1 cellular context compared by ENCODE assay signal in the genomic region with DNA sequence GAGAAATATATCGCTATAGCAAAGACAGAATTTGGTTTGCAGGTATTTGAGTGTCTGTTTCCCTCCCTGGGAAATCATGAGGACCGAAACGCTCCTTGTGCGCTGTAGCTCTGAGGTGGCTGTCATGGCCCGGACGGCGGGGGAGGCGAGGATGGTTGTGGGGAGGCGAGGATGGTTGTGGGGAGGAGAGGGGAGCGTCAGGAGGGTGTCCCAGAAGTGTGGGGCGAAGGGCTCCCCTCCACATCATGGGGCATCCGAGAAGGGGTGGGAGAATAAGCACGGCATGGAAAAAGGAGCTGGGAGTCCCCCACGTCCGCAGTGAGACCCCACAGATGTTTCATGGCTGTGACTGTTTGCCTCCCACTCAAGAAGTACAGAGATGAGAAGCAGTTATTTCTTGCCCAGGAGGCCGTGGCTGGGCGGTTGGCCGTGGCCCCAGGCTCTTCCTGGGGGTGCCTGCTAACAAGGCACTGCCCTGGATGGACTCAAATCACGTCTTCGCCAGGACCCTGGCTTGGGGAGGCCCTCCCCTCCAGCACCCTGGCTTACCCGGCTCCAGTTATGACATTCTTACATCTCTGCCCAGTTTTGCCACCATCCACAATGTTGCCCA.
TF ChIP-seq lines count a peak whose summit lies in the region.

No MANE protein-coding gene starts in this region.

TF ChIP-seq in GM23338, 12 proteins besides CTCF, POLR2A, EP300 and RAD21 (continued from another document):
- TF ChIP-seq EZH2 (IDR thresholded peaks at IDR 0.05; ENCODE audit: low read depth, unreplicated experiment) = no peak
